Comparison of ENCODE assay signal across 16 cellular contexts in genomic region chr18:44740000-44740399, GRCh38.
"Had no signal": no experiment of that assay in that cellular context is flagged by ENCODE, and none has a peak within 500 bp of the region (broad histone marks: within the 10 kb centered on the region; RNA-seq: fewer than 3 reads in every experiment).

No MANE protein-coding gene starts in this region.

- H3K4me3 Mint-ChIP-seq: activated T-cell treated with anti-CD3 and anti-CD28 coated beads, Interleukin-2, amount 50 U/mL, for 4 hours; neural progenitor cell; T-helper 2 cell treated with Interferon-gamma antibody and Interleukin-4, amounts not matched to agents 5 μg/mL and 100 μg/mL, for 36 hours had no signal

- H3K27me3 ChIP-seq: brain microvascular endothelial cell, neural progenitor cell, tibial artery, vagina had no signal

- H3K4me3 ChIP-seq: heart right ventricle, neural progenitor cell, tibial artery, vagina had no signal

- ATAC-seq: activated naive CD4-positive, alpha-beta T cell treated with anti-CD3 and anti-CD28 coated beads, Interleukin-2, amount 50 U/mL, for 72 hours; activated T-cell treated with anti-CD3 and anti-CD28 coated beads, Interleukin-2, amount 50 U/mL, for 4 hours; heart right ventricle; right cardiac atrium had no signal

- H3K36me3 ChIP-seq: brain microvascular endothelial cell, heart right ventricle, neural progenitor cell, tibial artery, vagina had no signal

- H3K27ac ChIP-seq: brain microvascular endothelial cell, heart right ventricle, neural progenitor cell, tibial artery, vagina had no signal

- H3K36me3 Mint-ChIP-seq: activated naive CD4-positive, alpha-beta T cell treated with anti-CD3 and anti-CD28 coated beads, Interleukin-2, amount 50 U/mL, for 72 hours had no signal

- DNase-seq: activated CD4-positive, alpha-beta T cell treated with anti-CD3 and anti-CD28 coated beads, Interleukin-2, amount 50 U/mL, for 48 hours; activated CD4-positive, CD25-positive, alpha-beta regulatory T cell treated with anti-CD3 and anti-CD28 coated beads, Interleukin-2, amount 50 U/mL, for 72 hours; activated effector memory CD4-positive, alpha-beta T cell treated with anti-CD3 and anti-CD28 coated beads, Interleukin-2, amount 50 U/mL, for 16 hours; activated T-cell treated with anti-CD3 and anti-CD28 coated beads, Interleukin-2, amount 50 U/mL, for 4 hours; amniotic stem cell; brain microvascular endothelial cell; dermis blood vessel endothelial cell; foreskin melanocyte; heart right ventricle; right cardiac atrium; small intestine; tibial artery had no signal

- H3K27ac Mint-ChIP-seq: activated naive CD4-positive, alpha-beta T cell treated with anti-CD3 and anti-CD28 coated beads, Interleukin-2, amount 50 U/mL, for 72 hours; neural progenitor cell; T-helper 2 cell treated with Interferon-gamma antibody and Interleukin-4, amounts not matched to agents 5 μg/mL and 100 μg/mL, for 36 hours had no signal

- H3K9me3 ChIP-seq: heart right ventricle, tibial artery, vagina had no signal

- H3K9me3 Mint-ChIP-seq: activated T-cell treated with anti-CD3 and anti-CD28 coated beads, Interleukin-2, amount 50 U/mL, for 4 hours; neural progenitor cell; T-helper 2 cell treated with Interferon-gamma antibody and Interleukin-4, amounts not matched to agents 5 μg/mL and 100 μg/mL, for 36 hours had no signal
